ENCODE assay signal across 1 cellular context in genomic region chr2:218985325-218986091, GRCh38.
TF ChIP-seq lines count a peak whose summit lies in the region.

No MANE protein-coding gene starts in this region.

TF ChIP-seq in K562, 482 proteins besides CTCF, POLR2A, EP300 and RAD21 (continues in another document):
- TF ChIP-seq ARID2 (IDR thresholded peaks at IDR 0.05) (no peak), SAFB2 (IDR thresholded peaks at IDR 0.05; ENCODE audit: borderline replicate concordance, low read depth, low read length, severe bottlenecking) (no peak), RCOR1 (IDR thresholded peaks at IDR 0.05; ENCODE audit: borderline replicate concordance in 1 of 2, low read depth in 2 of 2, low read length in 2 of 2) (peak in 1 of 2 experiments; percentile 51; a peak in 1 of 4 replicates), SPI1 (IDR thresholded peaks at IDR 0.05; ENCODE audit: borderline replicate concordance, low read depth, low read length) (no peak), E2F8 (IDR thresholded peaks at IDR 0.05; ENCODE audit: low read depth, partially characterized antibody) (no peak), MAZ (CRISPR knock-in tag; conservative IDR thresholded peaks at IDR 0.05 in 1 of 2, IDR thresholded peaks at IDR 0.05 in 1 of 2) (peak in 1 of 2 experiments; percentile 47; a peak in 1 of 4 replicates), ZNF655 (CRISPR knock-in tag; IDR thresholded peaks at IDR 0.05) (no peak), HDAC6 (IDR thresholded peaks at IDR 0.05; ENCODE audit: low read depth, low read length) (no peak), VEZF1 (CRISPR knock-in tag; IDR thresholded peaks at IDR 0.05) (peak; percentile 77), ZNF316 (IDR thresholded peaks at IDR 0.05) (no peak), CTBP1 (IDR thresholded peaks at IDR 0.05; ENCODE audit: borderline replicate concordance) (peak; percentile 48; the same call in 1 of the 2 replicates), SMARCC2 (IDR thresholded peaks at IDR 0.05; ENCODE audit: low read depth) (no peak), MLX (CRISPR knock-in tag; conservative IDR thresholded peaks at IDR 0.05) (no peak), ZBTB26 (CRISPR knock-in tag; IDR thresholded peaks at IDR 0.05) (no peak), CUX1 (CRISPR knock-in tag; IDR thresholded peaks at IDR 0.05) (no peak), SMARCE1 (IDR thresholded peaks at IDR 0.05) (0 out of 2 replicates have a peak, but pooled peaks have one; percentile 39), ATF1 (CRISPR knock-in tag; IDR thresholded peaks at IDR 0.05) (no peak), ATF1 (tag; IDR thresholded peaks at IDR 0.05) (peak; percentile 30; the same call in 1 of the 2 replicates), ZNF512 (tag; IDR thresholded peaks at IDR 0.05) (no peak), ZNF12 (CRISPR knock-in tag; IDR thresholded peaks at IDR 0.05) (no peak), ZNF398 (CRISPR knock-in tag; IDR thresholded peaks at IDR 0.05) (no peak), ESRRB (CRISPR knock-in tag; IDR thresholded peaks at IDR 0.05; ENCODE audit: borderline replicate concordance) (no peak), ZNF445 (CRISPR knock-in tag; IDR thresholded peaks at IDR 0.05; ENCODE audit: low read depth) (no peak), POLR2G (IDR thresholded peaks at IDR 0.05; ENCODE audit: low read depth, low read length) (peak; percentile 35; the same call in 1 of the 2 replicates), MAX (CRISPR knock-in tag; IDR thresholded peaks at IDR 0.05) (peak; percentile 79), TCF15 (CRISPR knock-in tag; IDR thresholded peaks at IDR 0.05) (no peak), ZNF444 (CRISPR knock-in tag; IDR thresholded peaks at IDR 0.05) (peak; percentile 88), PHF21A (IDR thresholded peaks at IDR 0.05; ENCODE audit: borderline replicate concordance, low read depth) (no peak), THRAP3 (IDR thresholded peaks at IDR 0.05; ENCODE audit: borderline replicate concordance) (no peak), ZBED1 (IDR thresholded peaks at IDR 0.05) (no peak), ZNF165 (CRISPR knock-in tag; IDR thresholded peaks at IDR 0.05; ENCODE audit: borderline replicate concordance) (peak; percentile 47; the same call in 1 of the 2 replicates), ZNF217 (CRISPR knock-in tag; IDR thresholded peaks at IDR 0.05) (no peak), E2F6 (IDR thresholded peaks at IDR 0.05; ENCODE audit: borderline replicate concordance in 1 of 2, extremely low read depth in 1 of 2, insufficient read depth in 1 of 2, insufficient read length in 1 of 2, low read depth in 1 of 2, low read length in 1 of 2, poor library complexity in 1 of 2, severe bottlenecking in 1 of 2) (peak in 1 of 2 experiments; percentile 42), HES1 (IDR thresholded peaks at IDR 0.05; ENCODE audit: low read depth) (0 out of 2 replicates have a peak, but pooled peaks have one; percentile 26), MYBL2 (IDR thresholded peaks at IDR 0.05; ENCODE audit: low read depth) (peak; percentile 70; the same call in 1 of the 2 replicates), MYBL2 (CRISPR knock-in tag; IDR thresholded peaks at IDR 0.05; ENCODE audit: borderline replicate concordance) (no peak), KDM1A (IDR thresholded peaks at IDR 0.05) (peak in 1 of 2 experiments; percentile 42; a peak in 2 of 4 replicates), FOXM1 (IDR thresholded peaks at IDR 0.05; ENCODE audit: low read depth) (peak; percentile 32; the same call in 1 of the 2 replicates), FOXM1 (CRISPR knock-in tag; IDR thresholded peaks at IDR 0.05; ENCODE audit: low read depth) (no peak), TCF3 (CRISPR knock-in tag; IDR thresholded peaks at IDR 0.05) (no peak), ARID1B (IDR thresholded peaks at IDR 0.05) (0 out of 2 replicates have a peak, but pooled peaks have one; percentile 24)
